In genomic region chr13:23980160-23980551, GRCh38 we compare ENCODE assay signal across 8 cellular contexts.
DNase-seq lines count a peak whose midpoint lies in the region; ATAC-seq and TF ChIP-seq lines count a peak whose summit lies in the region.

No MANE protein-coding gene starts in this region.

- no peaks in the 10 kb centered on the region for H3K9me3 Mint-ChIP-seq in activated naive CD8-positive, alpha-beta T cell treated with anti-CD3 and anti-CD28 coated beads, Interleukin-2, amount 10 ng/mL, durations not matched to agents 7 days and 5 days

- H3K27ac Mint-ChIP-seq in activated naive CD8-positive, alpha-beta T cell treated with anti-CD3 and anti-CD28 coated beads, Interleukin-2, amount 10 ng/mL, durations not matched to agents 7 days and 5 days: peak overlapping the region; percentile 28

- 1 to 2% (median 1%) methylated on average over 28 of the region's 28 CpGs for WGBS in ovary, 3 donors
- WGBS in thymus: 1% methylated on average over 28 of the region's 28 CpGs

- peaks cover 14% of the 10 kb centered on the region for H3K27me3 ChIP-seq in HUES6 (ENCODE audit: control insufficient read depth, insufficient read depth, low read length)
- H3K27me3 ChIP-seq in ovary: no peaks in the 10 kb centered on the region
- peaks cover 2% of the 10 kb centered on the region for H3K27me3 ChIP-seq in thymus (ENCODE audit: control insufficient read depth, insufficient read depth)

- peak overlapping the region; percentile 89 for H3K4me3 Mint-ChIP-seq in activated naive CD8-positive, alpha-beta T cell treated with anti-CD3 and anti-CD28 coated beads, Interleukin-2, amount 10 ng/mL, durations not matched to agents 7 days and 5 days

- H3K36me3 Mint-ChIP-seq in activated naive CD8-positive, alpha-beta T cell treated with anti-CD3 and anti-CD28 coated beads, Interleukin-2, amount 10 ng/mL, durations not matched to agents 7 days and 5 days: no peaks in the 10 kb centered on the region

- POLR2A ChIA-PET in activated naive CD8-positive, alpha-beta T cell treated with anti-CD3 and anti-CD28 coated beads, Interleukin-2, amount 10 ng/mL, durations not matched to agents 7 days and 5 days (lab: Charles Lee): no interaction called here

- no peaks in the 10 kb centered on the region for H3K36me3 ChIP-seq in HUES6 (ENCODE audit: control insufficient read depth, insufficient read depth, low read length)
- no peaks in the 10 kb centered on the region for H3K36me3 ChIP-seq in ovary
- no peaks in the 10 kb centered on the region for H3K36me3 ChIP-seq in thymus (ENCODE audit: control insufficient read depth, insufficient read depth)

- H3K4me1 Mint-ChIP-seq in activated naive CD8-positive, alpha-beta T cell treated with anti-CD3 and anti-CD28 coated beads, Interleukin-2, amount 10 ng/mL, durations not matched to agents 7 days and 5 days: peaks cover 10% of the 10 kb centered on the region

- H3K27me3 Mint-ChIP-seq in activated naive CD8-positive, alpha-beta T cell treated with anti-CD3 and anti-CD28 coated beads, Interleukin-2, amount 10 ng/mL, durations not matched to agents 7 days and 5 days: peaks cover 39% of the 10 kb centered on the region

- H3K4me1 ChIP-seq in HUES6 (ENCODE audit: control insufficient read depth, insufficient read depth, low read length) (peaks cover 6% of the 10 kb centered on the region; the same call in 1 of the 2 replicates), ovary (ENCODE audit: insufficient read depth) (no peaks in the 10 kb centered on the region), thymus (ENCODE audit: control insufficient read depth, insufficient read depth, low read length) (peaks cover 7% of the 10 kb centered on the region)

- in situ Hi-C loops in Caki2 (cut with HindIII; ENCODE audit: low pct_unique_long_range_greater_than_20kb, low sequenced_read_pairs): no loop called here

- TF ChIP-seq POLR2A in ovary (IDR thresholded peaks at IDR 0.05): no peak

- ATAC-seq in GM21515 (IDR thresholded peaks at IDR 0.05; ENCODE audit: unreplicated experiment): peak; percentile 89
- ATAC-seq in activated naive CD8-positive, alpha-beta T cell treated with anti-CD3 and anti-CD28 coated beads, Interleukin-2, amount 10 ng/mL, durations not matched to agents 7 days and 5 days (ENCODE audit: low read depth): peak; percentile 84

- no peak for TF ChIP-seq EP300 in ovary (IDR thresholded peaks at IDR 0.05)

- intact Hi-C loops in cardiac septum (cut with DNase I) (no loop called here), ovary (cut with DNase I) (no loop called here)

- peak overlapping the region; percentile 74 for H3K4me3 ChIP-seq in HUES6 (ENCODE audit: low read depth, low read length)
- peak overlapping the region; percentile 40 for H3K4me3 ChIP-seq in ovary
- peak overlapping the region; percentile 54 for H3K4me3 ChIP-seq in thymus (ENCODE audit: low read length)

- TF ChIP-seq CTCF in ovary (IDR thresholded peaks at IDR 0.05): no peak

- DNase-seq in Caki2 (ENCODE audit: low read depth) (peak; percentile 70), SKM-1 (lab: John Stamatoyannopoulos, UW; ENCODE audit: unreplicated experiment) (peak; percentile 40), cardiac septum (ENCODE audit: low spot score) (peak; percentile 89), ovary (peak; percentile 92 to 97 (median 95))
- peak; percentile 93 for DNase-seq in activated naive CD8-positive, alpha-beta T cell treated with anti-CD3 and anti-CD28 coated beads, Interleukin-2, amount 10 ng/mL, durations not matched to agents 7 days and 5 days

- no peak overlapping the region for H3K9ac ChIP-seq in HUES6 (ENCODE audit: low read length)

- H3K9me3 ChIP-seq in HUES6 (ENCODE audit: control insufficient read depth, insufficient read depth, low read depth, low read length): no peaks in the 10 kb centered on the region
- no peaks in the 10 kb centered on the region for H3K9me3 ChIP-seq in ovary
- H3K9me3 ChIP-seq in thymus (ENCODE audit: control insufficient read depth): no peaks in the 10 kb centered on the region

- H3K27ac ChIP-seq in HUES6 (ENCODE audit: low read depth, low read length): no peak overlapping the region
- H3K27ac ChIP-seq in ovary: peak overlapping the region; percentile 9 to 72
- no peak overlapping the region for H3K27ac ChIP-seq in thymus (ENCODE audit: low read depth)

Comparison
In these comparisons a context has a peak if more than half of its experiments do, and no peak if none do; other contexts are left out.
1. DNase-seq: peak in every context shown above with its lines; median percentile 95 in ovary; 93 in activated naive CD8-positive, alpha-beta T cell treated with anti-CD3 and anti-CD28 coated beads, Interleukin-2, amount 10 ng/mL, durations not matched to agents 7 days and 5 days; 89 in cardiac septum; 70 in Caki2; 40 in SKM-1.
2. H3K27ac ChIP-seq: peak in ovary (2 of 2); none in HUES6 (single experiment) and thymus (single experiment).
3. Peak in every context shown above with its lines, with median percentiles within 50 percentile points of each other: H3K4me3 ChIP-seq.